Comparison of ENCODE assay signal across 1 cellular context in genomic region chr10:3094565-3095168, GRCh38.
TF ChIP-seq lines count a peak whose summit lies in the region.

No MANE protein-coding gene starts in this region.

TF ChIP-seq in WTC11, 78 proteins besides CTCF, POLR2A, EP300 and RAD21 (continued from another document):
- no peak for TF ChIP-seq ZNF425 (CRISPR knock-in tag; conservative IDR thresholded peaks at IDR 0.05)
